ENCODE assay signal across 1 cellular context in the genomic region with DNA sequence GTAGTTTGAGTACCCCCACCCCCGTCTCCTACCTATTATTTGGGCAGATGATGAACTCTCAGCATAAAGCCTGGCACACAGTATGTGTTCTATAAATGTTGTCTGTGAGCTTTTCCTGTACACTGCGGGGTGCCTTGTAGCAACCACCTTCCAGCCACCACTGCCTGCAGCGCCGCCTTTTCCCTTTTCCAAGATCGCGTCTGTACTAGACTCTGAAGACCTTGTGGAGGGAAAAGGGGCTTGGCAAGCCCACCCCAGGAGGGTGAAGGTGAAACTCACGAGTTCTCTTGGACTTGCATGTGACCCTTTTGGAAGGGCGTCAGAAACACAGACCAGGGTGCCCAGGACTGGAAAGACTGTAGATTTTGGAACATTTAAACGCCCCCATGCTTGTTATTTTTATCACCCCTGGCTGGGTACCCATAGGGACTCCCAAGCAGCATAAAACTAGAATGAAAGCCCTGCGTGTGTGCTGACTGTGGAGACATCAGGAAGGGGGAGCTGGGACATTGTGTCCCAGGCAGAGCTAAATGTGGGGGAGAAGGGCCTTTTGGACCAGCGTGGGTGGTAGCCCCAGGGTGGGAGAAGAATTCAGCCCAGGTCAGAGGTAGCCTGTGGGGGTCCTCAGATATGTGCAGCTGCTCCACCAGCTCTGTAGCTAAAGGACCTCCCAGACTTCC.
TF ChIP-seq lines count a peak whose summit lies in the region.

No MANE protein-coding gene starts in this region.

TF ChIP-seq in IMR-90, 13 proteins besides CTCF, POLR2A, EP300 and RAD21 (continued from another document):
- TF ChIP-seq CEBPB (IDR thresholded peaks at IDR 0.05; ENCODE audit: low read depth, low read length) (no peak), RFX5 (IDR thresholded peaks at IDR 0.05; ENCODE audit: low read depth, low read length) (no peak), RCOR1 (IDR thresholded peaks at IDR 0.05; ENCODE audit: insufficient replicate concordance, low read length) (no peak)
TF ChIP-seq in IMR-90: peak in this region for 0.
